In the genomic region with DNA sequence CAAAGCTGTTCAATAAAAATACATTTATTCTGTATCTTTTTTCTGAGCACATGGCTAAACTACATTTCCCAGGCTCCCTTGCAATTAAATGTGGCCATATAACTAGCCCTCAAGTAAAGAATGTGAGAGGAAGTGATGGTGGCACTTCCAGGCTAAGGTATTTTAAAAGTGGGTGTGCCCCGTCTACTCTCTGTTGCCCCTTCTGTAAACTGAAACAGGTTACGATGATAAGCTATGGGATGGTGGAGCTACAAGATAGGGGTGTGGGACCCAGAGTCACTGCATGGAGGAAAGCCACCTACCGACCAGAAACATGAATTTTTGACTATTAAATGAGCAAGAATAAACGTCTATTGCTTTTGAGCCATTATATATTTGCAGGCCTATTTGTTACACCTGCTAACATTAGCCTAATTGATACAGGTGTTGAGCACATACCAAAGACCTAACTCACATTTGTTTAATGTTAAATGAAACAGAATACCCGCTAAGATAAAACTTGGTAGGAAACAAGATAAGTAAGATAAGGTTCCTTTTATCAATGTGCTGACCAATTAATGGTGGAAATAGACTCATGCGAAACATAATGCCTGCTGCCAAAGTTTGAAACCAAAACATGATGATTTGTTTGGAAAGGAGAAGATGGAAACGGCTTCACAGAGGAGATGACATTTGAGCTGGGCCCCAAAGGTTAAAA, we compare ENCODE assay signal across 9 cellular contexts. TPM values are rescaled to one million over a fixed set of nuclear protein-coding genes. Genes with fewer than 3 reads are reported as not detected.
A peak's percentile ranks its signal among the peaks of the same experiment; 100 is the strongest.
DNase-seq lines count a peak whose midpoint lies in the region; ATAC-seq and TF ChIP-seq lines count a peak whose summit lies in the region.
"Had no signal": no experiment of that assay in that cellular context is flagged by ENCODE, and none has a peak within 500 bp of the region (broad histone marks: within the 10 kb centered on the region; RNA-seq: fewer than 3 reads in every experiment).

No MANE protein-coding gene starts in this region.

- CTCF ChIA-PET in AG04449 (lab: Yijun Ruan, JAX): interaction anchor here (1.4 kb wide), 1 partner anchor 172 kb away, joined by 4 read pairs; no protein-coding TSS in a partner anchor
- CTCF ChIA-PET in HEK293 (lab: Yijun Ruan, JAX): interaction anchor here (1.4 to 1.7 kb wide), 2 partner anchors 122 to 143 kb away, joined by 3 read pairs; no protein-coding TSS in a partner anchor
- CTCF ChIA-PET in activated CD4-positive, alpha-beta memory T cell treated with anti-CD3 and anti-CD28 coated beads for 36 hours (lab: Charles Lee): interaction anchor here (1.0 to 2.0 kb wide), 13 partner anchors 9 to 173 kb away, joined by 3 to 9 read pairs (median 4); no protein-coding TSS in a partner anchor

- no peaks in the 10 kb centered on the region for H3K27me3 ChIP-seq in lower lobe of right lung (ENCODE audit: low read depth)

- H3K4me3 ChIP-seq in AG04449 (ENCODE audit: low read depth, low read length): peak overlapping the region; percentile 12; the same call in 1 of the 2 replicates
- no peak overlapping the region for H3K4me3 ChIP-seq in HEK293 (ENCODE audit: low read depth, low read length)
- peak overlapping the region; percentile 68 for H3K4me3 ChIP-seq in lower lobe of right lung

- peaks cover 38% of the 10 kb centered on the region for H3K36me3 Mint-ChIP-seq in activated CD4-positive, alpha-beta memory T cell treated with anti-CD3 and anti-CD28 coated beads for 36 hours

- no peak overlapping the region for H3K27ac ChIP-seq in HEK293 (ENCODE audit: extremely low read depth, low read depth, low read length)
- no peak overlapping the region for H3K27ac ChIP-seq in lower lobe of right lung

- H3K9me3 ChIP-seq in HEK293 (ENCODE audit: control insufficient read depth, insufficient read depth, low read depth, low read length): no peaks in the 10 kb centered on the region
- H3K9me3 ChIP-seq in lower lobe of right lung: no peaks in the 10 kb centered on the region

- no peaks in the 10 kb centered on the region for H3K27me3 Mint-ChIP-seq in activated CD4-positive, alpha-beta memory T cell treated with anti-CD3 and anti-CD28 coated beads for 36 hours

- intact Hi-C loops in activated CD4-positive, alpha-beta memory T cell treated with anti-CD3 and anti-CD28 coated beads for 36 hours (cut with micrococcal nuclease): loop anchor here (2.0 kb wide), 1 partner anchor 65 kb away; no protein-coding TSS in a partner anchor
- intact Hi-C loops in lower lobe of right lung (cut with DNase I): no loop called here

- H3K4me1 ChIP-seq in HEK293 (ENCODE audit: control insufficient read depth, insufficient read depth, low read length) (peaks cover 15% of the 10 kb centered on the region), lower lobe of right lung (peaks cover 45% of the 10 kb centered on the region)

- TF ChIP-seq POLR2A in GM18505 (IDR thresholded peaks at IDR 0.05; ENCODE audit: borderline replicate concordance, extremely low read depth, insufficient read depth, insufficient read length): no peak

- POLR2A ChIA-PET in AG04449 (lab: Yijun Ruan, JAX): no interaction called here
- POLR2A ChIA-PET in HEK293 (lab: Yijun Ruan, JAX): interaction anchor here (0.9 kb wide), 1 partner anchor 14 kb away, joined by 3 read pairs; no protein-coding TSS in a partner anchor
- POLR2A ChIA-PET in activated CD4-positive, alpha-beta memory T cell treated with anti-CD3 and anti-CD28 coated beads for 36 hours (lab: Charles Lee): interaction anchor here (1.0 to 2.5 kb wide), 9 partner anchors 9 to 160 kb away, joined by 3 to 7 read pairs (median 3); no protein-coding TSS in a partner anchor

- H3K4me3 Mint-ChIP-seq in activated CD4-positive, alpha-beta memory T cell treated with anti-CD3 and anti-CD28 coated beads for 36 hours: peak overlapping the region; percentile 98

- TF ChIP-seq CTCF in AG04449 (IDR thresholded peaks at IDR 0.05; ENCODE audit: insufficient read depth, low read length, missing control alignments): no peak
- TF ChIP-seq CTCF in HEK293 (tag by site-specific recombination; IDR thresholded peaks at IDR 0.05): no peak; the same call in 1 of the 2 replicates
- TF ChIP-seq CTCF in lower lobe of right lung (IDR thresholded peaks at IDR 0.05): no peak

- no peak for DNase-seq in AG04449 (ENCODE audit: low read depth, low spot score)
- DNase-seq in activated CD4-positive, alpha-beta memory T cell treated with anti-CD3 and anti-CD28 coated beads for 36 hours: no peak
- no peak for DNase-seq in lower lobe of right lung
- DNase-seq in HuH-7.5 (ENCODE audit: low spot score): no peak
- DNase-seq in AG20443 (ENCODE audit: low spot score): no peak
- DNase-seq in GM03348 (ENCODE audit: low spot score): no peak
- DNase-seq: NCI-H2081 treated with DMSO at 0.1 percent for 48 hours had no signal

- peaks cover 60% of the 10 kb centered on the region for H3K4me1 Mint-ChIP-seq in activated CD4-positive, alpha-beta memory T cell treated with anti-CD3 and anti-CD28 coated beads for 36 hours (ENCODE audit: low read depth)

- peak overlapping the region; percentile 96 for H3K27ac Mint-ChIP-seq in activated CD4-positive, alpha-beta memory T cell treated with anti-CD3 and anti-CD28 coated beads for 36 hours

- no peaks in the 10 kb centered on the region for H3K36me3 ChIP-seq in HEK293 (ENCODE audit: control insufficient read depth in 2 of 2, insufficient read depth in 1 of 2, low read length in 2 of 2)
- H3K36me3 ChIP-seq in lower lobe of right lung: no peaks in the 10 kb centered on the region

- no peaks in the 10 kb centered on the region for H3K9me3 Mint-ChIP-seq in activated CD4-positive, alpha-beta memory T cell treated with anti-CD3 and anti-CD28 coated beads for 36 hours

- ATAC-seq in lower lobe of right lung: no peak
- ATAC-seq in GM18505 (IDR thresholded peaks at IDR 0.05; ENCODE audit: unreplicated experiment): no peak

TF ChIP-seq in HEK293, 187 proteins besides CTCF, POLR2A, EP300 and RAD21 (continues in another document):
- TF ChIP-seq KLF9 (tag by site-specific recombination; IDR thresholded peaks at IDR 0.05; ENCODE audit: low read depth): peak; percentile 35; the same call in 1 of the 2 replicates
- TF ChIP-seq, protein P1, sequence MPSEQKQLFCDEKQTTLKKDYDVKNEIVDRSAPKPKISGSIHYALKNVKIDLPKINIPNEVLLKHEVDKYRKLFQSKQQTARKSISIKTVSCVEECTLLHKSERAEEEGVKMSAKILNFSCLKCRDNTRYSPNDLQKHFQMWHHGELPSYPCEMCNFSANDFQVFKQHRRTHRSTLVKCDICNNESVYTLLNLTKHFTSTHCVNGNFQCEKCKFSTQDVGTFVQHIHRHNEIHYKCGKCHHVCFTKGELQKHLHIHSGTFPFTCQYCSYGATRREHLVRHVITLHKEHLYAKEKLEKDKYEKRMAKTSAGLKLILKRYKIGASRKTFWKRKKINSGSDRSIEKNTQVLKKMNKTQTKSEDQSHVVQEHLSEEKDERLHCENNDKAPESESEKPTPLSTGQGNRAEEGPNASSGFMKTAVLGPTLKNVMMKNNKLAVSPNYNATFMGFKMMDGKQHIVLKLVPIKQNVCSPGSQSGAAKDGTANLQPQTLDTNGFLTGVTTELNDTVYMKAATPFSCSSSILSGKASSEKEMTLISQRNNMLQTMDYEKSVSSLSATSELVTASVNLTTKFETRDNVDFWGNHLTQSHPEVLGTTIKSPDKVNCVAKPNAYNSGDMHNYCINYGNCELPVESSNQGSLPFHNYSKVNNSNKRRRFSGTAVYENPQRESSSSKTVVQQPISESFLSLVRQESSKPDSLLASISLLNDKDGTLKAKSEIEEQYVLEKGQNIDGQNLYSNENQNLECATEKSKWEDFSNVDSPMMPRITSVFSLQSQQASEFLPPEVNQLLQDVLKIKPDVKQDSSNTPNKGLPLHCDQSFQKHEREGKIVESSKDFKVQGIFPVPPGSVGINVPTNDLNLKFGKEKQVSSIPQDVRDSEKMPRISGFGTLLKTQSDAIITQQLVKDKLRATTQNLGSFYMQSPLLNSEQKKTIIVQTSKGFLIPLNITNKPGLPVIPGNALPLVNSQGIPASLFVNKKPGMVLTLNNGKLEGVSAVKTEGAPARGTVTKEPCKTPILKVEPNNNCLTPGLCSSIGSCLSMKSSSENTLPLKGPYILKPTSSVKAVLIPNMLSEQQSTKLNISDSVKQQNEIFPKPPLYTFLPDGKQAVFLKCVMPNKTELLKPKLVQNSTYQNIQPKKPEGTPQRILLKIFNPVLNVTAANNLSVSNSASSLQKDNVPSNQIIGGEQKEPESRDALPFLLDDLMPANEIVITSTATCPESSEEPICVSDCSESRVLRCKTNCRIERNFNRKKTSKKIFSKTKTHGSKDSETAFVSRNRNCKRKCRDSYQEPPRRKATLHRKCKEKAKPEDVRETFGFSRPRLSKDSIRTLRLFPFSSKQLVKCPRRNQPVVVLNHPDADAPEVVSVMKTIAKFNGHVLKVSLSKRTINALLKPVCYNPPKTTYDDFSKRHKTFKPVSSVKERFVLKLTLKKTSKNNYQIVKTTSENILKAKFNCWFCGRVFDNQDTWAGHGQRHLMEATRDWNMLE (tag by site-specific recombination; conservative IDR thresholded peaks at IDR 0.05; ENCODE audit: low read depth): no peak
- peak; percentile 57; the same call in 1 of the 2 replicates for TF ChIP-seq ZXDB (tag by site-specific recombination; IDR thresholded peaks at IDR 0.05)
- TF ChIP-seq, protein P2, sequence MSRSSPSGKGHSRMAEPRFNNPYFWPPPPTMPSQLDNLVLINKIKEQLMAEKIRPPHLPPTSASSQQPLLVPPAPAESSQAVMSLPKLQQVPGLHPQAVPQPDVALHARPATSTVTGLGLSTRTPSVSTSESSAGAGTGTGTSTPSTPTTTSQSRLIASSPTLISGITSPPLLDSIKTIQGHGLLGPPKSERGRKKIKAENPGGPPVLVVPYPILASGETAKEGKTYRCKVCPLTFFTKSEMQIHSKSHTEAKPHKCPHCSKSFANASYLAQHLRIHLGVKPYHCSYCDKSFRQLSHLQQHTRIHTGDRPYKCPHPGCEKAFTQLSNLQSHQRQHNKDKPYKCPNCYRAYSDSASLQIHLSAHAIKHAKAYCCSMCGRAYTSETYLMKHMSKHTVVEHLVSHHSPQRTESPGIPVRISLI (tag by site-specific recombination; IDR thresholded peaks at IDR 0.05): no peak
- peak; percentile 76; the same call in 1 of the 2 replicates for TF ChIP-seq TRIM28 (IDR thresholded peaks at IDR 0.05; ENCODE audit: borderline replicate concordance, low read length)
- TF ChIP-seq ZNF843 (tag by site-specific recombination; IDR thresholded peaks at IDR 0.05): peak; percentile 45; the same call in 1 of the 2 replicates
- TF ChIP-seq ZNF37A (tag by site-specific recombination; IDR thresholded peaks at IDR 0.05): no peak
- 0 out of 2 replicates have a peak, but pooled peaks have one; percentile 13 for TF ChIP-seq FEZF1 (tag by site-specific recombination; IDR thresholded peaks at IDR 0.05)

RNA-seq across cellular contexts. Expression of a gene that starts 3.0 kb away (rescaled TPM):
- 100 to 1,000 TPM; 353 to 365 TPM for total RNA-seq in activated CD4-positive, alpha-beta memory T cell treated with anti-CD3 and anti-CD28 coated beads for 36 hours
- total RNA-seq in lower lobe of right lung: 99.2 TPM
